In the genomic region with DNA sequence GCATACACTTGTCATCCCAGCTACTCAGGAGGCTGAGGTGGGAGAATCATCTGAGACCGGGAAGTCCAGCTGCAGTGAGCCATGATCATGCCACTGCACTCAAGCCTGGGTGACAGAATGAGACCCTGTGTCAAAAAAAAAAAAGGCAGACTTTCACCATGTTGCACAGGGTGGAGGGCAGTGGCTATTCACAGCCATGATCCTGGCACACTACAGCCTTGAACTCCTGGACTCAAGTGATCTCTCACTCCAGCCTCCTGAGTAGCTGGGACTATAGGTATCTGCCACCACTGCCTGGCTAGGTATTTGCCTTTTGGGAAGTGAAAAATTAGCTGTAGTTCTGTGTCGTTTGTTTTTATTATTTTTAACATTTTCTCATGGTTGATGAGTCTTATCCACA, we compare ENCODE assay signal across 1 cellular context.
TF ChIP-seq lines count a peak whose summit lies in the region.

No MANE protein-coding gene starts in this region.

TF ChIP-seq in HepG2, 621 proteins besides CTCF, POLR2A, EP300 and RAD21 (continues in another document):
- TF ChIP-seq FIP1L1 (IDR thresholded peaks at IDR 0.05; ENCODE audit: borderline replicate concordance, insufficient read depth, low read depth, low read length) (no peak), TRIM24 (CRISPR knock-in tag; IDR thresholded peaks at IDR 0.05) (no peak), IKZF4 (CRISPR knock-in tag; IDR thresholded peaks at IDR 0.05; ENCODE audit: borderline replicate concordance, low read depth, not compliant biosample characterization) (no peak), CHD2 (IDR thresholded peaks at IDR 0.05; ENCODE audit: low read depth, low read length) (no peak), CEBPG (CRISPR knock-in tag; IDR thresholded peaks at IDR 0.05) (0 out of 2 replicates have a peak, but pooled peaks have one; percentile 35), HNF4A (CRISPR knock-in tag; IDR thresholded peaks at IDR 0.05) (peak; percentile 84), SALL1 (CRISPR knock-in tag; IDR thresholded peaks at IDR 0.05) (peak; percentile 8; the same call in 1 of the 2 replicates), SMAD3 (CRISPR knock-in tag; IDR thresholded peaks at IDR 0.05) (no peak), RBFOX2 (IDR thresholded peaks at IDR 0.05; ENCODE audit: low read depth, low read length) (peak; percentile 36; the same call in 1 of the 2 replicates), KDM6A (CRISPR knock-in tag; IDR thresholded peaks at IDR 0.05; ENCODE audit: low read depth) (peak; percentile 16; the same call in 1 of the 2 replicates), MED1 (CRISPR knock-in tag; IDR thresholded peaks at IDR 0.05) (peak; percentile 53), ZNF607 (CRISPR knock-in tag; IDR thresholded peaks at IDR 0.05; ENCODE audit: borderline replicate concordance) (0 out of 2 replicates have a peak, but pooled peaks have one; percentile 12), ZMYM2 (CRISPR knock-in tag; IDR thresholded peaks at IDR 0.05) (no peak), POGZ (CRISPR knock-in tag; IDR thresholded peaks at IDR 0.05) (peak; percentile 48; the same call in 1 of the 2 replicates), ZNF788 (CRISPR knock-in tag; IDR thresholded peaks at IDR 0.05; ENCODE audit: borderline replicate concordance) (peak; percentile 23; the same call in 1 of the 2 replicates), ZNF337 (CRISPR knock-in tag; IDR thresholded peaks at IDR 0.05; ENCODE audit: borderline replicate concordance, low read depth) (no peak), STAT5B (CRISPR knock-in tag; IDR thresholded peaks at IDR 0.05) (no peak), SRSF9 (IDR thresholded peaks at IDR 0.05; ENCODE audit: borderline replicate concordance, insufficient read depth, low read depth, low read length, poor library complexity, severe bottlenecking) (no peak), ZMAT3 (CRISPR knock-in tag; conservative IDR thresholded peaks at IDR 0.05) (0 out of 2 replicates have a peak, but pooled peaks have one; percentile 41), HDAC2 (CRISPR knock-in tag; IDR thresholded peaks at IDR 0.05) (peak; percentile 12; the same call in 1 of the 2 replicates), RFXAP (CRISPR knock-in tag; IDR thresholded peaks at IDR 0.05; ENCODE audit: borderline replicate concordance) (0 out of 2 replicates have a peak, but pooled peaks have one; percentile 28), HNF4G (IDR thresholded peaks at IDR 0.05; ENCODE audit: borderline replicate concordance, low read depth, low read length) (peak; percentile 50; the same call in 1 of the 2 replicates), HNF4G (CRISPR knock-in tag; IDR thresholded peaks at IDR 0.05; ENCODE audit: borderline replicate concordance, low read depth) (no peak), ASH2L (IDR thresholded peaks at IDR 0.05; ENCODE audit: insufficient read length, low read depth, low read length) (peak; percentile 12), TEAD3 (CRISPR knock-in tag; optimal IDR thresholded peaks at IDR 0.05; ENCODE audit: borderline replicate concordance) (peak; percentile 58), TBX2 (CRISPR knock-in tag; IDR thresholded peaks at IDR 0.05; ENCODE audit: borderline replicate concordance) (0 out of 2 replicates have a peak, but pooled peaks have one; percentile 45), ZNF674 (CRISPR knock-in tag; IDR thresholded peaks at IDR 0.05; ENCODE audit: low read depth) (no peak), TSC22D2 (CRISPR knock-in tag; IDR thresholded peaks at IDR 0.05; ENCODE audit: borderline replicate concordance) (no peak), ZNF335 (CRISPR knock-in tag; IDR thresholded peaks at IDR 0.05) (no peak), ISL2 (CRISPR knock-in tag; IDR thresholded peaks at IDR 0.05) (0 out of 2 replicates have a peak, but pooled peaks have one; percentile 17), HOXA3 (CRISPR knock-in tag; IDR thresholded peaks at IDR 0.05) (peak; percentile 43; the same call in 1 of the 2 replicates), SRSF4 (IDR thresholded peaks at IDR 0.05; ENCODE audit: low read depth, low read length, poor library complexity, severe bottlenecking) (no peak), ZIK1 (CRISPR knock-in tag; IDR thresholded peaks at IDR 0.05; ENCODE audit: borderline replicate concordance, low read depth) (no peak), ZFP90 (CRISPR knock-in tag; IDR thresholded peaks at IDR 0.05; ENCODE audit: borderline replicate concordance) (peak; percentile 60; the same call in 1 of the 2 replicates), ZNF20 (CRISPR knock-in tag; IDR thresholded peaks at IDR 0.05) (no peak)
- TF ChIP-seq, protein P1, sequence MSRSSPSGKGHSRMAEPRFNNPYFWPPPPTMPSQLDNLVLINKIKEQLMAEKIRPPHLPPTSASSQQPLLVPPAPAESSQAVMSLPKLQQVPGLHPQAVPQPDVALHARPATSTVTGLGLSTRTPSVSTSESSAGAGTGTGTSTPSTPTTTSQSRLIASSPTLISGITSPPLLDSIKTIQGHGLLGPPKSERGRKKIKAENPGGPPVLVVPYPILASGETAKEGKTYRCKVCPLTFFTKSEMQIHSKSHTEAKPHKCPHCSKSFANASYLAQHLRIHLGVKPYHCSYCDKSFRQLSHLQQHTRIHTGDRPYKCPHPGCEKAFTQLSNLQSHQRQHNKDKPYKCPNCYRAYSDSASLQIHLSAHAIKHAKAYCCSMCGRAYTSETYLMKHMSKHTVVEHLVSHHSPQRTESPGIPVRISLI (CRISPR knock-in tag; IDR thresholded peaks at IDR 0.05; ENCODE audit: borderline replicate concordance), result peak; percentile 85
- TF ChIP-seq, protein P2, sequence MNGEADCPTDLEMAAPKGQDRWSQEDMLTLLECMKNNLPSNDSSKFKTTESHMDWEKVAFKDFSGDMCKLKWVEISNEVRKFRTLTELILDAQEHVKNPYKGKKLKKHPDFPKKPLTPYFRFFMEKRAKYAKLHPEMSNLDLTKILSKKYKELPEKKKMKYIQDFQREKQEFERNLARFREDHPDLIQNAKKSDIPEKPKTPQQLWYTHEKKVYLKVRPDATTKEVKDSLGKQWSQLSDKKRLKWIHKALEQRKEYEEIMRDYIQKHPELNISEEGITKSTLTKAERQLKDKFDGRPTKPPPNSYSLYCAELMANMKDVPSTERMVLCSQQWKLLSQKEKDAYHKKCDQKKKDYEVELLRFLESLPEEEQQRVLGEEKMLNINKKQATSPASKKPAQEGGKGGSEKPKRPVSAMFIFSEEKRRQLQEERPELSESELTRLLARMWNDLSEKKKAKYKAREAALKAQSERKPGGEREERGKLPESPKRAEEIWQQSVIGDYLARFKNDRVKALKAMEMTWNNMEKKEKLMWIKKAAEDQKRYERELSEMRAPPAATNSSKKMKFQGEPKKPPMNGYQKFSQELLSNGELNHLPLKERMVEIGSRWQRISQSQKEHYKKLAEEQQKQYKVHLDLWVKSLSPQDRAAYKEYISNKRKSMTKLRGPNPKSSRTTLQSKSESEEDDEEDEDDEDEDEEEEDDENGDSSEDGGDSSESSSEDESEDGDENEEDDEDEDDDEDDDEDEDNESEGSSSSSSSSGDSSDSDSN (CRISPR knock-in tag; IDR thresholded peaks at IDR 0.05), result no peak
- TF ChIP-seq, protein P3, sequence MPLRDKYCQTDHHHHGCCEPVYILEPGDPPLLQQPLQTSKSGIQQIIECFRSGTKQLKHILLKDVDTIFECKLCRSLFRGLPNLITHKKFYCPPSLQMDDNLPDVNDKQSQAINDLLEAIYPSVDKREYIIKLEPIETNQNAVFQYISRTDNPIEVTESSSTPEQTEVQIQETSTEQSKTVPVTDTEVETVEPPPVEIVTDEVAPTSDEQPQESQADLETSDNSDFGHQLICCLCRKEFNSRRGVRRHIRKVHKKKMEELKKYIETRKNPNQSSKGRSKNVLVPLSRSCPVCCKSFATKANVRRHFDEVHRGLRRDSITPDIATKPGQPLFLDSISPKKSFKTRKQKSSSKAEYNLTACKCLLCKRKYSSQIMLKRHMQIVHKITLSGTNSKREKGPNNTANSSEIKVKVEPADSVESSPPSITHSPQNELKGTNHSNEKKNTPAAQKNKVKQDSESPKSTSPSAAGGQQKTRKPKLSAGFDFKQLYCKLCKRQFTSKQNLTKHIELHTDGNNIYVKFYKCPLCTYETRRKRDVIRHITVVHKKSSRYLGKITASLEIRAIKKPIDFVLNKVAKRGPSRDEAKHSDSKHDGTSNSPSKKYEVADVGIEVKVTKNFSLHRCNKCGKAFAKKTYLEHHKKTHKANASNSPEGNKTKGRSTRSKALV (CRISPR knock-in tag; IDR thresholded peaks at IDR 0.05), result 0 out of 2 replicates have a peak, but pooled peaks have one; percentile 57
- TF ChIP-seq, protein P4, sequence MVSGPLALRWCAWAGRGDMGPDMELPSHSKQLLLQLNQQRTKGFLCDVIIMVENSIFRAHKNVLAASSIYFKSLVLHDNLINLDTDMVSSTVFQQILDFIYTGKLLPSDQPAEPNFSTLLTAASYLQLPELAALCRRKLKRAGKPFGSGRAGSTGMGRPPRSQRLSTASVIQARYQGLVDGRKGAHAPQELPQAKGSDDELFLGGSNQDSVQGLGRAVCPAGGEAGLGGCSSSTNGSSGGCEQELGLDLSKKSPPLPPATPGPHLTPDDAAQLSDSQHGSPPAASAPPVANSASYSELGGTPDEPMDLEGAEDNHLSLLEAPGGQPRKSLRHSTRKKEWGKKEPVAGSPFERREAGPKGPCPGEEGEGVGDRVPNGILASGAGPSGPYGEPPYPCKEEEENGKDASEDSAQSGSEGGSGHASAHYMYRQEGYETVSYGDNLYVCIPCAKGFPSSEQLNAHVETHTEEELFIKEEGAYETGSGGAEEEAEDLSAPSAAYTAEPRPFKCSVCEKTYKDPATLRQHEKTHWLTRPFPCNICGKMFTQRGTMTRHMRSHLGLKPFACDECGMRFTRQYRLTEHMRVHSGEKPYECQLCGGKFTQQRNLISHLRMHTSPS (CRISPR knock-in tag; IDR thresholded peaks at IDR 0.05; ENCODE audit: low read depth), result 0 out of 2 replicates have a peak, but pooled peaks have one; percentile 19
- TF ChIP-seq, protein P5, sequence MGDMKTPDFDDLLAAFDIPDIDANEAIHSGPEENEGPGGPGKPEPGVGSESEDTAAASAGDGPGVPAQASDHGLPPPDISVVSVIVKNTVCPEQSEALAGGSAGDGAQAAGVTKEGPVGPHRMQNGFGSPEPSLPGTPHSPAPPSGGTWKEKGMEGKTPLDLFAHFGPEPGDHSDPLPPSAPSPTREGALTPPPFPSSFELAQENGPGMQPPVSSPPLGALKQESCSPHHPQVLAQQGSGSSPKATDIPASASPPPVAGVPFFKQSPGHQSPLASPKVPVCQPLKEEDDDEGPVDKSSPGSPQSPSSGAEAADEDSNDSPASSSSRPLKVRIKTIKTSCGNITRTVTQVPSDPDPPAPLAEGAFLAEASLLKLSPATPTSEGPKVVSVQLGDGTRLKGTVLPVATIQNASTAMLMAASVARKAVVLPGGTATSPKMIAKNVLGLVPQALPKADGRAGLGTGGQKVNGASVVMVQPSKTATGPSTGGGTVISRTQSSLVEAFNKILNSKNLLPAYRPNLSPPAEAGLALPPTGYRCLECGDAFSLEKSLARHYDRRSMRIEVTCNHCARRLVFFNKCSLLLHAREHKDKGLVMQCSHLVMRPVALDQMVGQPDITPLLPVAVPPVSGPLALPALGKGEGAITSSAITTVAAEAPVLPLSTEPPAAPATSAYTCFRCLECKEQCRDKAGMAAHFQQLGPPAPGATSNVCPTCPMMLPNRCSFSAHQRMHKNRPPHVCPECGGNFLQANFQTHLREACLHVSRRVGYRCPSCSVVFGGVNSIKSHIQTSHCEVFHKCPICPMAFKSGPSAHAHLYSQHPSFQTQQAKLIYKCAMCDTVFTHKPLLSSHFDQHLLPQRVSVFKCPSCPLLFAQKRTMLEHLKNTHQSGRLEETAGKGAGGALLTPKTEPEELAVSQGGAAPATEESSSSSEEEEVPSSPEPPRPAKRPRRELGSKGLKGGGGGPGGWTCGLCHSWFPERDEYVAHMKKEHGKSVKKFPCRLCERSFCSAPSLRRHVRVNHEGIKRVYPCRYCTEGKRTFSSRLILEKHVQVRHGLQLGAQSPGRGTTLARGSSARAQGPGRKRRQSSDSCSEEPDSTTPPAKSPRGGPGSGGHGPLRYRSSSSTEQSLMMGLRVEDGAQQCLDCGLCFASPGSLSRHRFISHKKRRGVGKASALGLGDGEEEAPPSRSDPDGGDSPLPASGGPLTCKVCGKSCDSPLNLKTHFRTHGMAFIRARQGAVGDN (CRISPR knock-in tag; IDR thresholded peaks at IDR 0.05), result peak; percentile 21; the same call in 1 of the 2 replicates
- TF ChIP-seq, protein P6, sequence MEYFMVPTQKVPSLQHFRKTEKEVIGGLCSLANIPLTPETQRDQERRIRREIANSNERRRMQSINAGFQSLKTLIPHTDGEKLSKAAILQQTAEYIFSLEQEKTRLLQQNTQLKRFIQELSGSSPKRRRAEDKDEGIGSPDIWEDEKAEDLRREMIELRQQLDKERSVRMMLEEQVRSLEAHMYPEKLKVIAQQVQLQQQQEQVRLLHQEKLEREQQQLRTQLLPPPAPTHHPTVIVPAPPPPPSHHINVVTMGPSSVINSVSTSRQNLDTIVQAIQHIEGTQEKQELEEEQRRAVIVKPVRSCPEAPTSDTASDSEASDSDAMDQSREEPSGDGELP (IDR thresholded peaks at IDR 0.05; ENCODE audit: borderline replicate concordance, low read depth), result 0 out of 2 replicates have a peak, but pooled peaks have one; percentile 0
- TF ChIP-seq, protein P7, sequence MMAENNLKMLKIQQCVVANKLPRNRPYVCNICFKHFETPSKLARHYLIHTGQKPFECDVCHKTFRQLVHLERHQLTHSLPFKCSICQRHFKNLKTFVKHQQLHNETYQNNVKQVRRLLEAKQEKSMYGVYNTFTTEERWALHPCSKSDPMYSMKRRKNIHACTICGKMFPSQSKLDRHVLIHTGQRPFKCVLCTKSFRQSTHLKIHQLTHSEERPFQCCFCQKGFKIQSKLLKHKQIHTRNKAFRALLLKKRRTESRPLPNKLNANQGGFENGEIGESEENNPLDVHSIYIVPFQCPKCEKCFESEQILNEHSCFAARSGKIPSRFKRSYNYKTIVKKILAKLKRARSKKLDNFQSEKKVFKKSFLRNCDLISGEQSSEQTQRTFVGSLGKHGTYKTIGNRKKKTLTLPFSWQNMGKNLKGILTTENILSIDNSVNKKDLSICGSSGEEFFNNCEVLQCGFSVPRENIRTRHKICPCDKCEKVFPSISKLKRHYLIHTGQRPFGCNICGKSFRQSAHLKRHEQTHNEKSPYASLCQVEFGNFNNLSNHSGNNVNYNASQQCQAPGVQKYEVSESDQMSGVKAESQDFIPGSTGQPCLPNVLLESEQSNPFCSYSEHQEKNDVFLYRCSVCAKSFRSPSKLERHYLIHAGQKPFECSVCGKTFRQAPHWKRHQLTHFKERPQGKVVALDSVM (CRISPR knock-in tag; IDR thresholded peaks at IDR 0.05), result 0 out of 2 replicates have a peak, but pooled peaks have one; percentile 25
- TF ChIP-seq, protein P8, sequence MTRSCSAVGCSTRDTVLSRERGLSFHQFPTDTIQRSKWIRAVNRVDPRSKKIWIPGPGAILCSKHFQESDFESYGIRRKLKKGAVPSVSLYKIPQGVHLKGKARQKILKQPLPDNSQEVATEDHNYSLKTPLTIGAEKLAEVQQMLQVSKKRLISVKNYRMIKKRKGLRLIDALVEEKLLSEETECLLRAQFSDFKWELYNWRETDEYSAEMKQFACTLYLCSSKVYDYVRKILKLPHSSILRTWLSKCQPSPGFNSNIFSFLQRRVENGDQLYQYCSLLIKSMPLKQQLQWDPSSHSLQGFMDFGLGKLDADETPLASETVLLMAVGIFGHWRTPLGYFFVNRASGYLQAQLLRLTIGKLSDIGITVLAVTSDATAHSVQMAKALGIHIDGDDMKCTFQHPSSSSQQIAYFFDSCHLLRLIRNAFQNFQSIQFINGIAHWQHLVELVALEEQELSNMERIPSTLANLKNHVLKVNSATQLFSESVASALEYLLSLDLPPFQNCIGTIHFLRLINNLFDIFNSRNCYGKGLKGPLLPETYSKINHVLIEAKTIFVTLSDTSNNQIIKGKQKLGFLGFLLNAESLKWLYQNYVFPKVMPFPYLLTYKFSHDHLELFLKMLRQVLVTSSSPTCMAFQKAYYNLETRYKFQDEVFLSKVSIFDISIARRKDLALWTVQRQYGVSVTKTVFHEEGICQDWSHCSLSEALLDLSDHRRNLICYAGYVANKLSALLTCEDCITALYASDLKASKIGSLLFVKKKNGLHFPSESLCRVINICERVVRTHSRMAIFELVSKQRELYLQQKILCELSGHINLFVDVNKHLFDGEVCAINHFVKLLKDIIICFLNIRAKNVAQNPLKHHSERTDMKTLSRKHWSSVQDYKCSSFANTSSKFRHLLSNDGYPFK (CRISPR knock-in tag; IDR thresholded peaks at IDR 0.05; ENCODE audit: borderline replicate concordance), result peak; percentile 61; the same call in 1 of the 2 replicates
